Comparison of ENCODE assay signal across 9 cellular contexts in the genomic region with DNA sequence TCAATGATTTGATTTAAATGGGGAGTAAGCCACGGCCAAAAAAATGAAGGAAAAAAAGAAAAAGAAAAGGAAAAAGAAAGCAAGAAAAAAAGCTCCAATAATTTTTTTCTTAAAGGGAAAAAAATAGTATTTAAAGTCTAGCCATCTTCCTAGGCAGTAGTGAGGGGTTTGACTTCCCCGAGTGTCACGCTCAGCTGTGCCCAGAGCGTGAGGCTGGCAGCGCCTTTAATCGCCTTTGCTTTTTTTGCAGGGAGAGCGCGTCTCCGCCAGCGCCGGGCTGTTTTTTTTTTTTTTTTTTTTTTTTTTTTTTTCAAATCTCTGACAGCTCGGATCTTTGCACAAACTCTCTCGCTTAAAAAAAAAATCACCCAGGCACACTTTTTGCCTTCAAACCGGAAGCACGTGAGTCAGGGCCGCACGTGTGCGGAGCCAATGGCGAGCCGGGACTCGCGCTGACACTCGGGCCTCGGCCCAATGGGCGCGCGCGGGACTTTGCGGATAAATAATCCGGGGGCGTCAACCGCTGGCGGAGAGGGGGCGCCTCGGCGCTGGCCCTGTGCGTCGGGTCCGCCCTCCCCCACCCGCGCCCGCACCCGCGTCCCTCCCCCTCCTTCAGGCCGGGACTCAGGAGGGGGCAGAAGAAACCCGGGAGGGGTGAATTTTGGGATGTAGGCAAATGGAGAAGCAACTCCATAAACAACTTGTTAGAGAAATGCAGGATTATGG. TPM values are rescaled to one million over a fixed set of nuclear protein-coding genes. Genes with fewer than 3 reads are reported as not detected.
DNase-seq lines count a peak whose midpoint lies in the region; ATAC-seq and TF ChIP-seq lines count a peak whose summit lies in the region.
"Had no signal": no experiment of that assay in that cellular context is flagged by ENCODE, and none has a peak within 500 bp of the region (broad histone marks: within the 10 kb centered on the region; RNA-seq: fewer than 3 reads in every experiment).

TSS of gene EN1 (minus strand) at position 202 of the 726 bp plus-strand sequence. CDS start 481 bp downstream, outside the sequence.

- H2BK12ac ChIP-seq in trophoblast cell (ENCODE audit: low read length), result no peak within 1 kb of the TSS

- H3K9me3 ChIP-seq in esophagus muscularis mucosa (no peaks in the 10 kb centered on the region), trophoblast cell (ENCODE audit: insufficient read depth, low read depth, low read length) (no peaks in the 10 kb centered on the region)

- H2BK5ac ChIP-seq in trophoblast cell (ENCODE audit: low read depth, low read length, poor library complexity), result peak within 1 kb of the TSS; percentile 74

- no peak within 1 kb of the TSS for H4K12ac ChIP-seq in trophoblast cell (ENCODE audit: low read depth, low read length)

- no peak within 1 kb of the TSS for H3K9ac ChIP-seq in trophoblast cell (ENCODE audit: low read length)

- TF ChIP-seq CTCF in esophagus muscularis mucosa (IDR thresholded peaks at IDR 0.05), result no peak

- no peak within 1 kb of the TSS for H3K4ac ChIP-seq in trophoblast cell (ENCODE audit: low read depth, low read length)

- peak within 1 kb of the TSS; percentile 60 for H2AFZ ChIP-seq in trophoblast cell (ENCODE audit: insufficient read depth, low read length, poor library complexity)

- TF ChIP-seq EP300 in esophagus muscularis mucosa (IDR thresholded peaks at IDR 0.05), result no peak

- H3K4me2 ChIP-seq in trophoblast cell (ENCODE audit: low read length), result peak within 1 kb of the TSS; percentile 78

- H3K27ac ChIP-seq in esophagus muscularis mucosa (replicated peaks in 1 of 4), result no peak within 1 kb of the TSS
- H3K27ac ChIP-seq in trophoblast cell (ENCODE audit: low read depth, low read length), result peak within 1 kb of the TSS; percentile 85

- peaks cover 34 to 74% (median 56%) of the 10 kb centered on the region in 4 donors for H3K4me1 ChIP-seq in esophagus muscularis mucosa
- peaks cover 16 to 18% of the 10 kb centered on the region in 2 experiments for H3K4me1 ChIP-seq in trophoblast cell (ENCODE audit: control insufficient read depth in 1 of 2, insufficient read depth in 2 of 2, low read length in 2 of 2)

- H2BK120ac ChIP-seq in trophoblast cell (ENCODE audit: insufficient read depth, low read length, poor library complexity), result peak within 1 kb of the TSS; percentile 84

- DNase-seq in ELF-1 (ENCODE audit: low read depth, low spot score) (peak; percentile 75), NCI-H82 treated with DMSO at 0.1 percent for 48 hours (lab: John Stamatoyannopoulos, UW; ENCODE audit: unreplicated experiment) (peak; percentile 31), esophagus muscularis mucosa (ENCODE audit: extremely low spot score) (no peak), trophoblast cell (no peak), activated gamma-delta T cell treated with Interleukin-2 at 50 U/mL for 16 hours (no peak), globus pallidus (ENCODE audit: low spot score) (no peak)
- DNase-seq in stimulated activated CD4-positive, alpha-beta T cell treated with anti-CD3 and anti-CD28 coated beads, Interleukin-2, amount 100 ng/mL, for 48 hours, result no peak

- peaks cover 9% of the 10 kb centered on the region for H3K79me2 ChIP-seq in trophoblast cell (ENCODE audit: control insufficient read depth, insufficient read depth, low read length, poor library complexity)

- no peak for ATAC-seq in HG03432 (IDR thresholded peaks at IDR 0.05; ENCODE audit: unreplicated experiment)

- TF ChIP-seq POLR2A in esophagus muscularis mucosa (IDR thresholded peaks at IDR 0.05; ENCODE audit: low read depth), result no peak

- H4K8ac ChIP-seq in trophoblast cell (ENCODE audit: low read depth, low read length), result peak within 1 kb of the TSS; percentile 74

- no peak within 1 kb of the TSS for H3K23ac ChIP-seq in trophoblast cell (ENCODE audit: low read length)

- peak within 1 kb of the TSS; percentile 39 for H3K14ac ChIP-seq in trophoblast cell (ENCODE audit: low read length)

- H3K36me3 ChIP-seq in esophagus muscularis mucosa (no peaks in the 10 kb centered on the region), trophoblast cell (ENCODE audit: control insufficient read depth in 1 of 2, insufficient read depth in 2 of 2, low read length in 2 of 2) (no peaks in the 10 kb centered on the region)

- H3K27me3 ChIP-seq in esophagus muscularis mucosa (peaks cover 4 to 100% (median 84%) of the 10 kb centered on the region in 4 donors), trophoblast cell (ENCODE audit: insufficient read depth, low read length) (peaks cover 73% of the 10 kb centered on the region)

- no peak within 1 kb of the TSS for H2AK5ac ChIP-seq in trophoblast cell (ENCODE audit: low read length)

- intact Hi-C loops in esophagus muscularis mucosa (cut with DNase I), result no loop called here

- peak within 1 kb of the TSS; percentile 86 for H4K91ac ChIP-seq in trophoblast cell (ENCODE audit: low read depth, low read length)

- peaks cover 14% of the 10 kb centered on the region for H3K79me1 ChIP-seq in trophoblast cell (ENCODE audit: low read length)

- H3K4me3 ChIP-seq in esophagus muscularis mucosa (peak within 1 kb of the TSS; percentile 36 to 53 (median 46)), trophoblast cell (ENCODE audit: low read depth, low read length) (peak within 1 kb of the TSS; percentile 73)

- peak within 1 kb of the TSS; percentile 67 for H3K18ac ChIP-seq in trophoblast cell (ENCODE audit: low read length)

- WGBS in esophagus muscularis mucosa, result 4% methylated on average over 30 of the region's 46 CpGs
- WGBS in trophoblast cell (ENCODE audit: extremely low coverage, insufficient coverage, insufficient read length), result no CpG with 5 or more reads among the region's 46 CpGs

RNA-seq across cellular contexts. Expression of gene EN1, which starts in this region (rescaled TPM):
- under 1 TPM in 3 of 4 donors, not detected in 1; 0.11 to 0.17 (median 0.13) TPM for total RNA-seq in esophagus muscularis mucosa
- 6.0 and 6.5 TPM in 2 replicates for polyA plus RNA-seq in trophoblast cell (2013)
- total RNA-seq: temporal lobe had no signal

Comparison
In these comparisons a context has a peak if more than half of its experiments do, and no peak if none do; other contexts are left out.
1. DNase-seq: peak in ELF-1 (single experiment) and NCI-H82 treated with DMSO at 0.1 percent for 48 hours (single experiment); none in esophagus muscularis mucosa (single experiment), trophoblast cell (0 of 2), stimulated activated CD4-positive, alpha-beta T cell treated with anti-CD3 and anti-CD28 coated beads, Interleukin-2, amount 100 ng/mL, for 48 hours (0 of 2), activated gamma-delta T cell treated with Interleukin-2 at 50 U/mL for 16 hours (single experiment) and globus pallidus (single experiment).